Comparison of ENCODE assay signal across 19 cellular contexts in genomic region chr1:154838988-154839387, GRCh38.
"Had no signal": no experiment of that assay in that cellular context is flagged by ENCODE, and none has a peak within 500 bp of the region (broad histone marks: within the 10 kb centered on the region; RNA-seq: fewer than 3 reads in every experiment).

No MANE protein-coding gene starts in this region.

- H3K4me1 Mint-ChIP-seq: activated CD4-positive, alpha-beta T cell treated with anti-CD3 and anti-CD28 coated beads for 36 hours; activated naive CD8-positive, alpha-beta T cell treated with anti-CD3 and anti-CD28 coated beads for 36 hours had no signal

- H3K27me3 ChIP-seq: body of pancreas, hepatocyte, ovary, sigmoid colon, upper lobe of left lung had no signal

- H3K4me2 ChIP-seq: hepatocyte had no signal

- H3K27ac Mint-ChIP-seq: activated CD4-positive, alpha-beta T cell treated with anti-CD3 and anti-CD28 coated beads for 36 hours; activated naive CD8-positive, alpha-beta T cell treated with anti-CD3 and anti-CD28 coated beads for 36 hours; activated T-helper 1 cell treated with anti-CD3 and anti-CD28 coated beads, Interleukin-12 subunit alpha, Interleukin-12 subunit beta, Interleukin-2, Interleukin-4 antibody, amounts not matched to agents 30 ng/mL and 10 ng/mL and 1 ng/mL, durations not matched to agents 14 hours and 24 hours and 36 hours; stimulated activated naive B cell treated with anti-CD40 and anti-IgM and Interleukin-4, amounts not matched to agents 10 μg/mL and 1 μg/mL and 100 μg/mL, for 72 hours; WTC11 had no signal

- H3K9me3 Mint-ChIP-seq: activated naive CD8-positive, alpha-beta T cell treated with anti-CD3 and anti-CD28 coated beads for 36 hours; activated T-helper 1 cell treated with anti-CD3 and anti-CD28 coated beads, Interleukin-12 subunit alpha, Interleukin-12 subunit beta, Interleukin-2, Interleukin-4 antibody, amounts not matched to agents 30 ng/mL and 10 ng/mL and 1 ng/mL, durations not matched to agents 14 hours and 24 hours and 36 hours; stimulated activated naive B cell treated with anti-CD40 and anti-IgM and Interleukin-4, amounts not matched to agents 10 μg/mL and 1 μg/mL and 100 μg/mL, for 72 hours; WTC11 had no signal

- DNase-seq: activated CD4-positive, alpha-beta T cell treated with anti-CD3 and anti-CD28 coated beads for 36 hours; activated CD4-positive, alpha-beta T cell treated with anti-CD3 and anti-CD28 coated beads, Interleukin-2, amount 50 U/mL, for 48 hours; activated naive CD8-positive, alpha-beta T cell treated with anti-CD3 and anti-CD28 coated beads for 36 hours; amniotic stem cell; body of pancreas; caudate nucleus; foreskin fibroblast; left cardiac atrium; midbrain; ovary; sigmoid colon; stimulated activated naive B cell treated with anti-CD40 and anti-IgM and Interleukin-4, amounts not matched to agents 10 μg/mL and 1 μg/mL and 100 μg/mL, for 72 hours; upper lobe of left lung had no signal

- H3K9me3 ChIP-seq: body of pancreas, ovary, sigmoid colon, thoracic aorta, upper lobe of left lung had no signal

- H3K36me3 Mint-ChIP-seq: activated naive CD8-positive, alpha-beta T cell treated with anti-CD3 and anti-CD28 coated beads for 36 hours; stimulated activated naive B cell treated with anti-CD40 and anti-IgM and Interleukin-4, amounts not matched to agents 10 μg/mL and 1 μg/mL and 100 μg/mL, for 72 hours; WTC11 had no signal

- H3K4me3 Mint-ChIP-seq: activated CD4-positive, alpha-beta T cell treated with anti-CD3 and anti-CD28 coated beads for 36 hours; activated naive CD8-positive, alpha-beta T cell treated with anti-CD3 and anti-CD28 coated beads for 36 hours; activated T-helper 1 cell treated with anti-CD3 and anti-CD28 coated beads, Interleukin-12 subunit alpha, Interleukin-12 subunit beta, Interleukin-2, Interleukin-4 antibody, amounts not matched to agents 30 ng/mL and 10 ng/mL and 1 ng/mL, durations not matched to agents 14 hours and 24 hours and 36 hours; stimulated activated naive B cell treated with anti-CD40 and anti-IgM and Interleukin-4, amounts not matched to agents 10 μg/mL and 1 μg/mL and 100 μg/mL, for 72 hours; WTC11 had no signal

- H3K27ac ChIP-seq: body of pancreas, epithelial cell of prostate, hepatocyte, ovary, thoracic aorta, upper lobe of left lung had no signal

- H3K27me3 Mint-ChIP-seq: activated CD4-positive, alpha-beta T cell treated with anti-CD3 and anti-CD28 coated beads for 36 hours; activated naive CD8-positive, alpha-beta T cell treated with anti-CD3 and anti-CD28 coated beads for 36 hours had no signal

- H3K4me3 ChIP-seq: body of pancreas, hepatocyte, lung, ovary, sigmoid colon, thoracic aorta, upper lobe of left lung had no signal

- H3K36me3 ChIP-seq: ovary, sigmoid colon, thoracic aorta, upper lobe of left lung had no signal

- ATAC-seq: activated CD4-positive, alpha-beta T cell treated with anti-CD3 and anti-CD28 coated beads for 36 hours; body of pancreas; left cardiac atrium; stimulated activated naive B cell treated with anti-CD40 and anti-IgM and Interleukin-4, amounts not matched to agents 10 μg/mL and 1 μg/mL and 100 μg/mL, for 72 hours had no signal
